In genomic region chr5:138492552-138493045, GRCh38 we compare ENCODE assay signal across 8 cellular contexts. TPM values are rescaled to one million over a fixed set of nuclear protein-coding genes. Genes with fewer than 3 reads are reported as not detected.
DNase-seq lines count a peak whose midpoint lies in the region; TF ChIP-seq lines count a peak whose summit lies in the region.

No MANE protein-coding gene starts in this region.

- H3K9me3 ChIP-seq in ascending aorta (no peaks in the 10 kb centered on the region), thyroid gland (no peaks in the 10 kb centered on the region)

- H3K4me1 ChIP-seq in ascending aorta (peaks cover 9 to 31% of the 10 kb centered on the region in 2 donors), thyroid gland (peaks cover 9 to 17% of the 10 kb centered on the region in 2 donors)

- no peaks in the 10 kb centered on the region for H3K36me3 Mint-ChIP-seq in activated CD4-positive, alpha-beta T cell treated with anti-CD3 and anti-CD28 coated beads, Interleukin-2, amount 10 ng/mL, durations not matched to agents 7 days and 5 days (ENCODE audit: low read depth)

- CTCF ChIA-PET in activated CD4-positive, alpha-beta T cell treated with anti-CD3 and anti-CD28 coated beads, Interleukin-2, amount 10 ng/mL, durations not matched to agents 7 days and 5 days (lab: Charles Lee), result interaction anchor here (0.5 to 2.3 kb wide), 10 partner anchors 11 to 192 kb away, joined by 3 to 12 read pairs (median 3); partner anchors contain the start of genes EGR1 and KDM3B

- intact Hi-C loops in ascending aorta (cut with DNase I) (loop anchor here (1.0 to 5.0 kb wide), 3 partner anchors 11 to 50 kb away; partner anchors contain the start of gene ETF1), lower leg skin (cut with DNase I; ENCODE audit: low total_unique reads) (no loop called here), thyroid gland (cut with DNase I) (no loop called here)

- H3K4me3 ChIP-seq in ascending aorta (peak overlapping the region; percentile 57 to 68), lower leg skin (ENCODE audit: low read depth, poor library complexity, severe bottlenecking) (peak overlapping the region; percentile 10), thyroid gland (replicated peaks in 1 of 3) (peak overlapping the region in 2 of 3 donors; percentile 46 to 49)

- peaks cover 34% of the 10 kb centered on the region for H3K27me3 Mint-ChIP-seq in activated CD4-positive, alpha-beta T cell treated with anti-CD3 and anti-CD28 coated beads, Interleukin-2, amount 10 ng/mL, durations not matched to agents 7 days and 5 days

- no peak for TF ChIP-seq CTCF in ascending aorta (IDR thresholded peaks at IDR 0.05)
- TF ChIP-seq CTCF in lower leg skin (IDR thresholded peaks at IDR 0.05), result no peak
- TF ChIP-seq CTCF in thyroid gland (IDR thresholded peaks at IDR 0.05), result no peak

- no peak for DNase-seq in activated CD4-positive, alpha-beta T cell treated with anti-CD3 and anti-CD28 coated beads, Interleukin-2, amount 10 ng/mL, durations not matched to agents 7 days and 5 days
- DNase-seq in activated CD4-positive, alpha-beta T cell treated with anti-CD3 and anti-CD28 coated beads, Interleukin-2, amount 50 U/mL, for 4 hours, result no peak
- no peak for DNase-seq in ascending aorta (ENCODE audit: low spot score in 2 of 2)
- DNase-seq in lower leg skin (ENCODE audit: low spot score in 2 of 2), result no peak
- DNase-seq in thyroid gland, result no peak
- DNase-seq in NCI-H1694 (lab: John Stamatoyannopoulos, UW), result no peak
- no peak for DNase-seq in NCI-H2171 (lab: John Stamatoyannopoulos, UW)
- no peak for DNase-seq in NCI-H524 treated with DMSO at 0.1 percent for 48 hours (lab: John Stamatoyannopoulos, UW)

- H3K36me3 ChIP-seq in ascending aorta, result no peaks in the 10 kb centered on the region
- no peaks in the 10 kb centered on the region for H3K36me3 ChIP-seq in thyroid gland

- peaks cover 12% of the 10 kb centered on the region for H3K4me1 Mint-ChIP-seq in activated CD4-positive, alpha-beta T cell treated with anti-CD3 and anti-CD28 coated beads, Interleukin-2, amount 10 ng/mL, durations not matched to agents 7 days and 5 days

- peak overlapping the region; percentile 46 for H3K27ac Mint-ChIP-seq in activated CD4-positive, alpha-beta T cell treated with anti-CD3 and anti-CD28 coated beads, Interleukin-2, amount 10 ng/mL, durations not matched to agents 7 days and 5 days

- no peaks in the 10 kb centered on the region for H3K27me3 ChIP-seq in ascending aorta
- H3K27me3 ChIP-seq in thyroid gland, result no peaks in the 10 kb centered on the region

- TF ChIP-seq POLR2A in lower leg skin (IDR thresholded peaks at IDR 0.05), result no peak
- no peak for TF ChIP-seq POLR2A in thyroid gland (IDR thresholded peaks at IDR 0.05)

- no peaks in the 10 kb centered on the region for H3K9me3 Mint-ChIP-seq in activated CD4-positive, alpha-beta T cell treated with anti-CD3 and anti-CD28 coated beads, Interleukin-2, amount 10 ng/mL, durations not matched to agents 7 days and 5 days

- H3K27ac ChIP-seq in ascending aorta, result peak overlapping the region; percentile 42 to 78
- H3K27ac ChIP-seq in thyroid gland, result peak overlapping the region in 2 of 3 donors; percentile 14 to 24

- POLR2A ChIA-PET in activated CD4-positive, alpha-beta T cell treated with anti-CD3 and anti-CD28 coated beads, Interleukin-2, amount 10 ng/mL, durations not matched to agents 7 days and 5 days (lab: Charles Lee), result interaction anchor here (0.6 kb wide), 1 partner anchor 56 kb away, joined by 3 read pairs; no protein-coding TSS in a partner anchor

- 20 to 28% methylated on average over 10 of the region's 10 CpGs for WGBS in lower leg skin, 2 donors
- 40 to 53% methylated on average over 10 of the region's 10 CpGs for WGBS in thyroid gland, 2 donors

- peak overlapping the region; percentile 84 for H3K4me3 Mint-ChIP-seq in activated CD4-positive, alpha-beta T cell treated with anti-CD3 and anti-CD28 coated beads, Interleukin-2, amount 10 ng/mL, durations not matched to agents 7 days and 5 days

RNA-seq across cellular contexts. Expression of gene EGR1, which starts 27.3 kb away (rescaled TPM):
- total RNA-seq in activated CD4-positive, alpha-beta T cell treated with anti-CD3 and anti-CD28 coated beads, Interleukin-2, amount 10 ng/mL, durations not matched to agents 7 days and 5 days, result 1 to 10 TPM in 1 of 2 experiments, under 1 TPM in 1; 0.97 to 1.1 TPM
- total RNA-seq in ascending aorta (419 TPM), lower leg skin (100 to 1,000 TPM in 1 of 4 donors, 10 to 100 TPM in 3; 37.5 to 110 (median 47.8) TPM), thyroid gland (10 to 100 TPM in 3 of 4 donors, 1 to 10 TPM in 1; 5.1 to 72.3 (median 15.3) TPM)

RNA-seq across cellular contexts. Expression of gene ETF1, which starts 50.4 kb away (rescaled TPM):
- 10 to 100 TPM; 65.3 to 72.1 TPM for total RNA-seq in activated CD4-positive, alpha-beta T cell treated with anti-CD3 and anti-CD28 coated beads, Interleukin-2, amount 10 ng/mL, durations not matched to agents 7 days and 5 days
- 28.2 TPM for total RNA-seq in ascending aorta
- total RNA-seq in lower leg skin, result 10 to 100 TPM; 64.2 to 92.2 (median 81.3) TPM
- total RNA-seq in thyroid gland, result 10 to 100 TPM; 64.9 to 84.9 (median 80.4) TPM

RNA-seq across cellular contexts. Expression of gene REEP2, which starts 53.7 kb away (rescaled TPM):
- total RNA-seq in activated CD4-positive, alpha-beta T cell treated with anti-CD3 and anti-CD28 coated beads, Interleukin-2, amount 10 ng/mL, durations not matched to agents 7 days and 5 days, result under 1 TPM; 0.62 to 0.77 TPM
- 3.5 TPM for total RNA-seq in ascending aorta
- 1 to 10 TPM in 3 of 4 donors, under 1 TPM in 1; 0.95 to 7.6 (median 1.8) TPM for total RNA-seq in lower leg skin
- total RNA-seq in thyroid gland, result 1 to 10 TPM in 2 of 4 donors, under 1 TPM in 1, not detected in 1; 0.54 to 3.6 (median 2.0) TPM

Comparison
In these comparisons a context has a peak if more than half of its experiments do, and no peak if none do; other contexts are left out.
1. H3K4me3 ChIP-seq: peak in every context shown above with its lines; median percentile 62 in ascending aorta; 48 in thyroid gland; 10 in lower leg skin.